1 cellular context compared by ENCODE assay signal in genomic region chr19:48812094-48812929, GRCh38.
TF ChIP-seq lines count a peak whose summit lies in the region.

No MANE protein-coding gene starts in this region.

TF ChIP-seq in HepG2, 621 proteins besides CTCF, POLR2A, EP300 and RAD21 (continued from another document and continues in another):
- TF ChIP-seq MNT (IDR thresholded peaks at IDR 0.05) (no peak), ZNF354B (CRISPR knock-in tag; IDR thresholded peaks at IDR 0.05) (no peak), ZNF609 (CRISPR knock-in tag; IDR thresholded peaks at IDR 0.05; ENCODE audit: borderline replicate concordance) (no peak), ZFP37 (CRISPR knock-in tag; IDR thresholded peaks at IDR 0.05; ENCODE audit: borderline replicate concordance) (no peak), ZKSCAN5 (CRISPR knock-in tag; IDR thresholded peaks at IDR 0.05) (no peak), ZNF333 (CRISPR knock-in tag; IDR thresholded peaks at IDR 0.05; ENCODE audit: borderline replicate concordance) (no peak), ZNF329 (CRISPR knock-in tag; IDR thresholded peaks at IDR 0.05; ENCODE audit: low read depth) (no peak), FOXA3 (CRISPR knock-in tag; IDR thresholded peaks at IDR 0.05) (no peak), ZNF572 (CRISPR knock-in tag; IDR thresholded peaks at IDR 0.05) (no peak), RBFOX2 (IDR thresholded peaks at IDR 0.05; ENCODE audit: low read depth, low read length) (peak; percentile 84), ZNF598 (CRISPR knock-in tag; IDR thresholded peaks at IDR 0.05; ENCODE audit: borderline replicate concordance) (no peak), ZBTB25 (CRISPR knock-in tag; IDR thresholded peaks at IDR 0.05) (no peak), WIZ (CRISPR knock-in tag; IDR thresholded peaks at IDR 0.05) (no peak), ZNF136 (CRISPR knock-in tag; IDR thresholded peaks at IDR 0.05; ENCODE audit: low read depth) (no peak), XRCC5 (optimal IDR thresholded peaks at IDR 0.05; ENCODE audit: low read length) (no peak), CCDC6 (CRISPR knock-in tag; IDR thresholded peaks at IDR 0.05) (no peak), JARID2 (CRISPR knock-in tag; IDR thresholded peaks at IDR 0.05; ENCODE audit: insufficient replicate concordance) (no peak), AFF4 (CRISPR knock-in tag; IDR thresholded peaks at IDR 0.05) (no peak), ATF3 (CRISPR knock-in tag; IDR thresholded peaks at IDR 0.05) (no peak), CC2D1A (CRISPR knock-in tag; IDR thresholded peaks at IDR 0.05) (no peak), ZFYVE20 (CRISPR knock-in tag; IDR thresholded peaks at IDR 0.05; ENCODE audit: borderline replicate concordance, low read depth) (no peak), BHLHE40 (IDR thresholded peaks at IDR 0.05; ENCODE audit: low read length) (no peak), ZGPAT (CRISPR knock-in tag; IDR thresholded peaks at IDR 0.05) (peak; percentile 19; the same call in 1 of the 2 replicates), TRAFD1 (CRISPR knock-in tag; IDR thresholded peaks at IDR 0.05; ENCODE audit: borderline replicate concordance) (no peak), FUBP1 (CRISPR knock-in tag; IDR thresholded peaks at IDR 0.05; ENCODE audit: borderline replicate concordance) (no peak), KDM5B (CRISPR knock-in tag; IDR thresholded peaks at IDR 0.05; ENCODE audit: borderline replicate concordance) (no peak), EED (CRISPR knock-in tag; IDR thresholded peaks at IDR 0.05) (no peak), IKZF5 (CRISPR knock-in tag; IDR thresholded peaks at IDR 0.05) (no peak), TP53 (CRISPR knock-in tag; conservative IDR thresholded peaks at IDR 0.05) (no peak), CREBL2 (CRISPR knock-in tag; IDR thresholded peaks at IDR 0.05; ENCODE audit: borderline replicate concordance) (no peak), ELF3 (CRISPR knock-in tag; IDR thresholded peaks at IDR 0.05) (no peak), GLI4 (CRISPR knock-in tag; IDR thresholded peaks at IDR 0.05; ENCODE audit: borderline replicate concordance) (no peak), HIVEP1 (CRISPR knock-in tag; IDR thresholded peaks at IDR 0.05) (0 out of 2 replicates have a peak, but pooled peaks have one; percentile 26), ZNF546 (CRISPR knock-in tag; conservative IDR thresholded peaks at IDR 0.05) (no peak), TBX2 (CRISPR knock-in tag; IDR thresholded peaks at IDR 0.05; ENCODE audit: borderline replicate concordance) (no peak), ZNF800 (CRISPR knock-in tag; IDR thresholded peaks at IDR 0.05) (no peak), ZBTB7A (CRISPR knock-in tag; IDR thresholded peaks at IDR 0.05) (no peak), SP140L (CRISPR knock-in tag; IDR thresholded peaks at IDR 0.05; ENCODE audit: borderline replicate concordance) (no peak), BCL6 (CRISPR knock-in tag; IDR thresholded peaks at IDR 0.05) (no peak), MEF2D (CRISPR knock-in tag; IDR thresholded peaks at IDR 0.05) (no peak), ZNF264 (CRISPR knock-in tag; IDR thresholded peaks at IDR 0.05) (no peak)
